10 cellular contexts compared by ENCODE assay signal in genomic region chr5:143376911-143377838, GRCh38. TPM values are rescaled to one million over a fixed set of nuclear protein-coding genes. Genes with fewer than 3 reads are reported as not detected.
DNase-seq lines count a peak whose midpoint lies in the region; ATAC-seq and TF ChIP-seq lines count a peak whose summit lies in the region.
"Had no signal": no experiment of that assay in that cellular context is flagged by ENCODE, and none has a peak within 500 bp of the region (broad histone marks: within the 10 kb centered on the region; RNA-seq: fewer than 3 reads in every experiment).

No MANE protein-coding gene starts in this region.

- peak overlapping the region; percentile 30; the same call in 1 of the 2 replicates for H3K9ac ChIP-seq in HUES48 (ENCODE audit: low read depth, low read length)

- TF ChIP-seq CTCF in brain microvascular endothelial cell (IDR thresholded peaks at IDR 0.05; ENCODE audit: low read depth, low read length, missing control alignments) (no peak), mucosa of descending colon (IDR thresholded peaks at IDR 0.05) (no peak), coronary artery (IDR thresholded peaks at IDR 0.05) (no peak)

- intact Hi-C loops in mucosa of descending colon (cut with DNase I, micrococcal nuclease) = no loop called here

- peak overlapping the region; percentile 58 for H3K27ac ChIP-seq in HUES48 (ENCODE audit: low read depth, low read length)
- no peak overlapping the region for H3K27ac ChIP-seq in brain microvascular endothelial cell
- no peak overlapping the region for H3K27ac ChIP-seq in coronary artery

- in situ Hi-C loops in brain microvascular endothelial cell (cut with HindIII; ENCODE audit: low pct_ligation_motif_present, low sequenced_read_pairs) = no loop called here

- peaks cover 21% of the 10 kb centered on the region for H3K4me1 ChIP-seq in HUES48 (ENCODE audit: control insufficient read depth, insufficient read depth, low read length)
- H3K4me1 ChIP-seq in mucosa of descending colon (ENCODE audit: low read depth) = no peaks in the 10 kb centered on the region

- ATAC-seq in mucosa of descending colon (peak; percentile 28), GM19455 (IDR thresholded peaks at IDR 0.05; ENCODE audit: unreplicated experiment) (no peak), HG02973 (IDR thresholded peaks at IDR 0.05; ENCODE audit: unreplicated experiment) (no peak)

- H3K27me3 ChIP-seq in HUES48 (ENCODE audit: control insufficient read depth, insufficient read depth, low read length) (0 out of 2 replicates have a peak, but pooled peaks cover 3% of the 10 kb centered on the region), brain microvascular endothelial cell (replicated peaks) (no peaks in the 10 kb centered on the region)

- DNase-seq in COLO668 (lab: John Stamatoyannopoulos, UW; ENCODE audit: unreplicated experiment) (peak; percentile 23), brain microvascular endothelial cell (peak; percentile 40), mucosa of descending colon (no peak), H4 (ENCODE audit: low spot score) (no peak), coronary artery (ENCODE audit: low spot score) (no peak)
- DNase-seq: effector memory CD4-positive, alpha-beta T cell; stimulated activated CD4-positive, alpha-beta T cell treated with anti-CD3 and anti-CD28 coated beads, Interleukin-4, amount 100 ng/mL, for 1 hour had no signal

- H3K36me3 ChIP-seq in HUES48 (ENCODE audit: control insufficient read depth, insufficient read depth, low read length) = no peaks in the 10 kb centered on the region
- H3K36me3 ChIP-seq in brain microvascular endothelial cell (replicated peaks) = no peaks in the 10 kb centered on the region
- H3K36me3 ChIP-seq in mucosa of descending colon (ENCODE audit: low read depth) = no peaks in the 10 kb centered on the region

- H3K9me3 ChIP-seq in HUES48 (ENCODE audit: control insufficient read depth, insufficient read depth, low read length) (peaks cover 2% of the 10 kb centered on the region; the same call in 1 of the 2 replicates), mucosa of descending colon (no peaks in the 10 kb centered on the region)

- H3K4me3 ChIP-seq in HUES48 (ENCODE audit: low read depth, low read length) (no peak overlapping the region; the same call in 1 of the 2 replicates), brain microvascular endothelial cell (ENCODE audit: low read depth, low read length) (no peak overlapping the region), mucosa of descending colon (no peak overlapping the region), coronary artery (no peak overlapping the region)

RNA-seq across cellular contexts. Expression of gene NR3C1, which starts 26.3 kb away (rescaled TPM):
- 10 to 100 TPM; 25.6 to 59.0 (median 27.7) TPM for total RNA-seq in mucosa of descending colon
- 47.9 and 55.5 TPM in 2 replicates for total RNA-seq in H4 (2014; rRNA removed; shearing (Covaris generic))

Comparison
In these comparisons a context has a peak if more than half of its experiments do, and no peak if none do; other contexts are left out.
1. DNase-seq: peak in COLO668 (single experiment) and brain microvascular endothelial cell (single experiment); none in mucosa of descending colon (0 of 3), H4 (single experiment) and coronary artery (single experiment).